In the genomic region with DNA sequence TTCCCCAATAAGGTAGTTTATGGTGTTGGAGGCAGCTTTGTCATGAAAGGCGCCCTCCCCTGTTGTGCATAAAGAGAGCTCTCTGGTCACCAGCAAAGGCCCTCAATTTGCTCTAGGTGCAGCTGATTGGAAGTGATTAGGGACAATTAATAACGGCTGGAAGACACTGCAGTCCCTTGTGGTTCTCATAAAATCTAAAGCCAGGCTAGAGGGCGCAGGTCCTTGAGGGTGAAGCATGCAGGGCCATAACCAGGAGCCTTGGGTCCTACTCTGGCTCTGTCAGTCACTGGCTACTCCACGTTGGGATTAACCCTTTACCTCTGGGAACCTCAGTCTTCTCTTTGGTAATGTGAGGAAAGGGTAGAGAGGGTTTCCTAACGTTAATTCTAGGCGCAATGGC, we compare ENCODE assay signal across 8 cellular contexts. TPM values are rescaled to one million over a fixed set of nuclear protein-coding genes. Genes with fewer than 3 reads are reported as not detected.
DNase-seq lines count a peak whose midpoint lies in the region; ATAC-seq and TF ChIP-seq lines count a peak whose summit lies in the region.

No MANE protein-coding gene starts in this region.

- no peak for TF ChIP-seq CTCF in testis (IDR thresholded peaks at IDR 0.05)

- peaks cover 0 to 52% (median 5%) of the 10 kb centered on the region in 11 experiments; a peak in 9 of 22 replicates for H4K20me1 ChIP-seq in BLaER1 treated with 17β-estradiol and CSF1 and Interleukin-3, amounts not matched to agents 10 nM and 100 nM

- peak overlapping the region in 5 of 11 experiments; percentile 17 to 77 (median 70); a peak in 9 of 22 replicates for H3K27ac ChIP-seq in BLaER1 treated with 17β-estradiol and CSF1 and Interleukin-3, amounts not matched to agents 10 nM and 100 nM
- H3K27ac ChIP-seq in angular gyrus (ENCODE audit: low read depth, low read length) = peak overlapping the region; percentile 89
- peak overlapping the region; percentile 96 for H3K27ac ChIP-seq in testis

- no peaks in the 10 kb centered on the region for H3K9me3 ChIP-seq in BLaER1 treated with 17β-estradiol and CSF1 and Interleukin-3, amounts not matched to agents 10 nM and 100 nM (replicated peaks in 1 of 11)
- no peaks in the 10 kb centered on the region for H3K9me3 ChIP-seq in testis

- no peaks in the 10 kb centered on the region for H3K36me3 ChIP-seq in BLaER1 treated with 17β-estradiol and CSF1 and Interleukin-3, amounts not matched to agents 10 nM and 100 nM
- H3K36me3 ChIP-seq in testis (ENCODE audit: low read depth, missing control alignments) = no peaks in the 10 kb centered on the region

- H3K4me1 ChIP-seq in BLaER1 treated with 17β-estradiol and CSF1 and Interleukin-3, amounts not matched to agents 10 nM and 100 nM = peaks cover 9 to 29% (median 18%) of the 10 kb centered on the region in 10 experiments
- H3K4me1 ChIP-seq in testis = peaks cover 25% of the 10 kb centered on the region

- no peak for TF ChIP-seq POLR2A in testis (IDR thresholded peaks at IDR 0.05)

- H3K9ac ChIP-seq in BLaER1 treated with 17β-estradiol and CSF1 and Interleukin-3, amounts not matched to agents 10 nM and 100 nM = peak overlapping the region; percentile 74 to 92 (median 82); a peak in 20 of 22 replicates

- ATAC-seq in GM18907 (IDR thresholded peaks at IDR 0.05; ENCODE audit: unreplicated experiment) (peak; percentile 22), HG02852 (IDR thresholded peaks at IDR 0.05; ENCODE audit: unreplicated experiment) (no peak)

- H3K4me2 ChIP-seq in BLaER1 treated with 17β-estradiol and CSF1 and Interleukin-3, amounts not matched to agents 10 nM and 100 nM = peak overlapping the region; percentile 95 to 100 (median 99)

- peak; percentile 69 for DNase-seq in NCI-H1105 treated with DMSO at 0.1 percent for 48 hours (lab: John Stamatoyannopoulos, UW)
- DNase-seq in kidney tubule cell (ENCODE audit: low spot score) = peak; percentile 31
- DNase-seq in testis = peak; percentile 48
- no peak for DNase-seq in COLO668 (lab: John Stamatoyannopoulos, UW; ENCODE audit: unreplicated experiment)

- peaks cover 9 to 22% (median 12%) of the 10 kb centered on the region in 11 experiments; a peak in 15 of 22 replicates for H3K27me3 ChIP-seq in BLaER1 treated with 17β-estradiol and CSF1 and Interleukin-3, amounts not matched to agents 10 nM and 100 nM
- no peaks in the 10 kb centered on the region for H3K27me3 ChIP-seq in testis

- intact Hi-C loops in testis (cut with DNase I; ENCODE audit: low total_unique reads) = no loop called here

- H3K4me3 ChIP-seq in BLaER1 treated with 17β-estradiol and CSF1 and Interleukin-3, amounts not matched to agents 10 nM and 100 nM = peak overlapping the region; percentile 81 to 95 (median 91)
- H3K4me3 ChIP-seq in testis = peak overlapping the region; percentile 88 to 92

- WGBS in testis, 2 donors = 18 to 24% methylated on average over 6 of the region's 6 CpGs

RNA-seq across cellular contexts. Expression of gene DAAM1, which starts 1.9 kb away (rescaled TPM):
- total RNA-seq in testis = 10 to 100 TPM; 54.6 to 57.3 TPM
- polyA plus RNA-seq in testis (ENCODE audit: insufficient read depth, low read depth, low replicate concordance) = 23.9 TPM
